In genomic region chr6:46377209-46377608, GRCh38 we compare ENCODE assay signal across 23 cellular contexts.
DNase-seq lines count a peak whose midpoint lies in the region; ATAC-seq and TF ChIP-seq lines count a peak whose summit lies in the region.
"Had no signal": no experiment of that assay in that cellular context is flagged by ENCODE, and none has a peak within 500 bp of the region (broad histone marks: within the 10 kb centered on the region; RNA-seq: fewer than 3 reads in every experiment).

No MANE protein-coding gene starts in this region.

- no peaks in the 10 kb centered on the region for H3K9me3 Mint-ChIP-seq in activated CD8-positive, alpha-beta memory T cell treated with anti-CD3 and anti-CD28 coated beads, Interleukin-2, amount 10 ng/mL, durations not matched to agents 7 days and 5 days (ENCODE audit: low read depth)
- H3K9me3 Mint-ChIP-seq in IgD-negative memory B cell: peaks cover 0 to 4% (median 0%) of the 10 kb centered on the region in 3 donors
- no peaks in the 10 kb centered on the region for H3K9me3 Mint-ChIP-seq in dendritic cell treated with granulocyte-macrophage colony-stimulating factor and Interleukin-4, amounts not matched to agents 40 ng/mL and 50 ng/mL, for 4 days
- H3K9me3 Mint-ChIP-seq: activated naive CD4-positive, alpha-beta T cell treated with anti-CD3 and anti-CD28 coated beads, Interleukin-2, amount 50 U/mL, for 24 hours had no signal

- WGBS in thyroid gland, 2 donors: 51 to 63% methylated on average over 8 of the region's 8 CpGs

- H3K4me3 Mint-ChIP-seq in activated CD8-positive, alpha-beta memory T cell treated with anti-CD3 and anti-CD28 coated beads, Interleukin-2, amount 10 ng/mL, durations not matched to agents 7 days and 5 days: no peak overlapping the region
- peak overlapping the region; percentile 57 to 89 (median 78) for H3K4me3 Mint-ChIP-seq in IgD-negative memory B cell
- no peak overlapping the region for H3K4me3 Mint-ChIP-seq in dendritic cell treated with granulocyte-macrophage colony-stimulating factor and Interleukin-4, amounts not matched to agents 40 ng/mL and 50 ng/mL, for 4 days
- H3K4me3 Mint-ChIP-seq: activated naive CD4-positive, alpha-beta T cell treated with anti-CD3 and anti-CD28 coated beads, Interleukin-2, amount 50 U/mL, for 24 hours had no signal

- intact Hi-C loops in dendritic cell treated with granulocyte-macrophage colony-stimulating factor and Interleukin-4, amounts not matched to agents 40 ng/mL and 50 ng/mL, for 4 days (cut with micrococcal nuclease): no loop called here
- intact Hi-C loops in thyroid gland (cut with DNase I): no loop called here
- intact Hi-C loops in head of caudate nucleus (cut with DNase I): no loop called here

- no peak for TF ChIP-seq POLR2A in thyroid gland (IDR thresholded peaks at IDR 0.05)

- H3K4me3 ChIP-seq in thyroid gland (replicated peaks in 1 of 3): no peak overlapping the region
- H3K4me3 ChIP-seq: colonic mucosa, heart right ventricle, lung, ovary, sigmoid colon, stomach had no signal

- DNase-seq in activated CD8-positive, alpha-beta memory T cell treated with anti-CD3 and anti-CD28 coated beads, Interleukin-2, amount 10 ng/mL, durations not matched to agents 7 days and 5 days: no peak
- no peak for DNase-seq in activated CD8-positive, alpha-beta memory T cell treated with anti-CD3 and anti-CD28 coated beads, Interleukin-2, amount 50 U/mL, for 48 hours
- peak; percentile 5 to 6 for DNase-seq in thyroid gland
- DNase-seq in cerebellum (ENCODE audit: low spot score): no peak
- DNase-seq in head of caudate nucleus: no peak
- DNase-seq: activated CD8-positive, alpha-beta memory T cell treated with anti-CD3 and anti-CD28 coated beads for 24 hours; colonic mucosa; GF-D8; heart right ventricle; NCI-H1417 treated with DMSO at 0.1 percent for 48 hours; NCI-H774; ovary; sigmoid colon; SK-N-SH; stomach; T-helper 9 cell had no signal

- peaks cover 33 to 53% of the 10 kb centered on the region in 2 donors for H3K4me1 ChIP-seq in thyroid gland
- H3K4me1 ChIP-seq: colonic mucosa had no signal

- ATAC-seq in activated CD8-positive, alpha-beta memory T cell treated with anti-CD3 and anti-CD28 coated beads, Interleukin-2, amount 10 ng/mL, durations not matched to agents 7 days and 5 days: no peak
- no peak for ATAC-seq in HG02938 (IDR thresholded peaks at IDR 0.05; ENCODE audit: unreplicated experiment)
- ATAC-seq: HepG2, Panc1 had no signal

- peak overlapping the region; percentile 32 for H3K27ac Mint-ChIP-seq in activated CD8-positive, alpha-beta memory T cell treated with anti-CD3 and anti-CD28 coated beads, Interleukin-2, amount 10 ng/mL, durations not matched to agents 7 days and 5 days
- H3K27ac Mint-ChIP-seq in IgD-negative memory B cell: peak overlapping the region; percentile 67 to 85 (median 81)
- H3K27ac Mint-ChIP-seq in dendritic cell treated with granulocyte-macrophage colony-stimulating factor and Interleukin-4, amounts not matched to agents 40 ng/mL and 50 ng/mL, for 4 days: peak overlapping the region; percentile 81
- H3K27ac Mint-ChIP-seq: activated naive CD4-positive, alpha-beta T cell treated with anti-CD3 and anti-CD28 coated beads, Interleukin-2, amount 50 U/mL, for 24 hours had no signal

- no peaks in the 10 kb centered on the region for H3K36me3 ChIP-seq in thyroid gland
- H3K36me3 ChIP-seq: colonic mucosa, heart right ventricle, ovary, sigmoid colon, stomach had no signal

- TF ChIP-seq CTCF in thyroid gland (IDR thresholded peaks at IDR 0.05): no peak

- peaks cover 17% of the 10 kb centered on the region for H3K4me1 Mint-ChIP-seq in activated CD8-positive, alpha-beta memory T cell treated with anti-CD3 and anti-CD28 coated beads, Interleukin-2, amount 10 ng/mL, durations not matched to agents 7 days and 5 days
- peaks cover 15 to 59% (median 46%) of the 10 kb centered on the region in 3 donors for H3K4me1 Mint-ChIP-seq in IgD-negative memory B cell
- peaks cover 23% of the 10 kb centered on the region for H3K4me1 Mint-ChIP-seq in dendritic cell treated with granulocyte-macrophage colony-stimulating factor and Interleukin-4, amounts not matched to agents 40 ng/mL and 50 ng/mL, for 4 days (ENCODE audit: low read depth)
- H3K4me1 Mint-ChIP-seq: activated naive CD4-positive, alpha-beta T cell treated with anti-CD3 and anti-CD28 coated beads, Interleukin-2, amount 50 U/mL, for 24 hours had no signal

- H3K36me3 Mint-ChIP-seq in activated CD8-positive, alpha-beta memory T cell treated with anti-CD3 and anti-CD28 coated beads, Interleukin-2, amount 10 ng/mL, durations not matched to agents 7 days and 5 days: peaks cover 4% of the 10 kb centered on the region
- H3K36me3 Mint-ChIP-seq in IgD-negative memory B cell: no peaks in the 10 kb centered on the region
- no peaks in the 10 kb centered on the region for H3K36me3 Mint-ChIP-seq in dendritic cell treated with granulocyte-macrophage colony-stimulating factor and Interleukin-4, amounts not matched to agents 40 ng/mL and 50 ng/mL, for 4 days (ENCODE audit: low read depth)
- H3K36me3 Mint-ChIP-seq: activated naive CD4-positive, alpha-beta T cell treated with anti-CD3 and anti-CD28 coated beads, Interleukin-2, amount 50 U/mL, for 24 hours had no signal

- H3K27ac ChIP-seq in thyroid gland: peak overlapping the region in 2 of 3 donors; percentile 0 to 67
- H3K27ac ChIP-seq: colonic mucosa, ovary, sigmoid colon had no signal

- H3K27me3 ChIP-seq in thyroid gland: no peaks in the 10 kb centered on the region
- H3K27me3 ChIP-seq: colonic mucosa, heart right ventricle, ovary, sigmoid colon, stomach had no signal

- peaks cover 2% of the 10 kb centered on the region for H3K27me3 Mint-ChIP-seq in activated CD8-positive, alpha-beta memory T cell treated with anti-CD3 and anti-CD28 coated beads, Interleukin-2, amount 10 ng/mL, durations not matched to agents 7 days and 5 days
- H3K27me3 Mint-ChIP-seq in IgD-negative memory B cell: no peaks in the 10 kb centered on the region
- H3K27me3 Mint-ChIP-seq in dendritic cell treated with granulocyte-macrophage colony-stimulating factor and Interleukin-4, amounts not matched to agents 40 ng/mL and 50 ng/mL, for 4 days: no peaks in the 10 kb centered on the region

- no peaks in the 10 kb centered on the region for H3K9me3 ChIP-seq in thyroid gland
- H3K9me3 ChIP-seq: colonic mucosa, heart right ventricle, ovary, sigmoid colon, SK-N-SH, stomach had no signal

- CTCF ChIA-PET in activated CD8-positive, alpha-beta memory T cell treated with anti-CD3 and anti-CD28 coated beads, Interleukin-2, amount 10 ng/mL, durations not matched to agents 7 days and 5 days (lab: Charles Lee): no interaction called here

Comparison
In these comparisons a context has a peak if more than half of its experiments do, and no peak if none do; other contexts are left out.
1. DNase-seq: peak in thyroid gland (2 of 2); none in activated CD8-positive, alpha-beta memory T cell treated with anti-CD3 and anti-CD28 coated beads, Interleukin-2, amount 10 ng/mL, durations not matched to agents 7 days and 5 days (single experiment), activated CD8-positive, alpha-beta memory T cell treated with anti-CD3 and anti-CD28 coated beads, Interleukin-2, amount 50 U/mL, for 48 hours (single experiment), cerebellum (single experiment) and head of caudate nucleus (0 of 42).
2. H3K4me3 Mint-ChIP-seq: peak in IgD-negative memory B cell (4 of 4); none in activated CD8-positive, alpha-beta memory T cell treated with anti-CD3 and anti-CD28 coated beads, Interleukin-2, amount 10 ng/mL, durations not matched to agents 7 days and 5 days (single experiment) and dendritic cell treated with granulocyte-macrophage colony-stimulating factor and Interleukin-4, amounts not matched to agents 40 ng/mL and 50 ng/mL, for 4 days (single experiment).
3. Peak in every context shown above with its lines, with median percentiles within 50 percentile points of each other: H3K27ac Mint-ChIP-seq.